ENCODE assay signal across 17 cellular contexts in the genomic region with DNA sequence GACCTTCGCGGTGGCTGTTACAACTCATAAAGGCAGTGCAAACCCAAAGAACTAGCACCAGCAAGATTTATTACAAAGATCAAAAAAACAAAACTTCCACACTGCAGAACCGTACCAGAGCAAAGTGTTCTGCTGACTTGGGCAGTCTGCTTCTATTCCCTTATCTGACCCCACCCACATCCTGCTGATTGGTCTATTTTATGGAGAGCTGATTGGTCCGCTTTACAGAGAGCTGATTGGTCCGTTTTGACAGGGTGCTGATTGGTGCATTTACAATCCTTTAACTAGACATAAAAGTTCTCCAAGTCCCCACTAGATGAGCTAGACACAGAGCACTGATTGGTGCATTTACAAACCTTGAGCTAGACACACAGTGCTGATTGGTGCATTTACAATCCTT. TPM values are rescaled to one million over a fixed set of nuclear protein-coding genes. Genes with fewer than 3 reads are reported as not detected.
A peak's percentile ranks its signal among the peaks of the same experiment; 100 is the strongest.
DNase-seq lines count a peak whose midpoint lies in the region; ATAC-seq, FAIRE-seq and TF ChIP-seq lines count a peak whose summit lies in the region.
"Not testable (repeated sequence)": the region's sequence is repeated elsewhere in the genome, so short reads cannot be mapped to it uniquely, and the experiment has no call there.
"Had no signal": no experiment of that assay in that cellular context is flagged by ENCODE, and none has a peak within 500 bp of the region (broad histone marks: within the 10 kb centered on the region; RNA-seq: fewer than 3 reads in every experiment).

No MANE protein-coding gene starts in this region.

- not testable (repeated sequence) for H3K9me1 ChIP-seq in K562 (ENCODE audit: control insufficient read depth, insufficient read depth, low read length)

- in situ Hi-C loops in K562 (cut with MboI): not testable (repeated sequence)

- H3K4me3 Mint-ChIP-seq in activated CD4-positive, alpha-beta T cell treated with anti-CD3 and anti-CD28 coated beads, Interleukin-2, amount 10 ng/mL, durations not matched to agents 24 days and 14 days: not testable (repeated sequence)

- not testable (repeated sequence) for H3K9ac ChIP-seq in K562 (ENCODE audit: insufficient read depth in 1 of 2, low read depth in 2 of 2, low read length in 2 of 2)

- TF ChIP-seq RAD21 in K562 (CRISPR knock-in tag; conservative IDR thresholded peaks at IDR 0.05 in 1 of 2, IDR thresholded peaks at IDR 0.05 in 1 of 2): not testable (repeated sequence)

- not testable (repeated sequence) for H3K4me3 ChIP-seq in K562, testis

- not testable (repeated sequence) for H3K36me3 ChIP-seq in K562 (ENCODE audit: control insufficient read depth, insufficient read depth, low read length); testis (ENCODE audit: low read depth, missing control alignments)

- H3K4me2 ChIP-seq in K562 (ENCODE audit: insufficient read depth, low read length): not testable (repeated sequence)

- not testable (repeated sequence) for H2AFZ ChIP-seq in K562 (ENCODE audit: low read depth, low read length)

- POLR2A ChIA-PET in K562 (lab: Yijun Ruan, JAX): interaction anchor here (0.9 kb wide), 1 partner anchor 16 kb away, joined by 4 read pairs; no protein-coding TSS in a partner anchor

- H3K4me1 ChIP-seq in K562 (replicated peaks in 1 of 2; ENCODE audit: control insufficient read depth in 2 of 2, insufficient read depth in 2 of 2, low read length in 2 of 2); testis: not testable (repeated sequence)

- H3K27me3 ChIP-seq in K562 (ENCODE audit: control insufficient read depth in 2 of 2, insufficient read depth in 2 of 2, low read length in 2 of 2); testis: not testable (repeated sequence)

- 3% methylated on average over 5 of the region's 5 CpGs for WGBS in K562 (ENCODE audit: insufficient coverage, low coverage, missing lambda C conversion rate)
- WGBS in testis, 2 donors: 57 to 69% methylated on average over 5 of the region's 5 CpGs

- not testable (repeated sequence) for H3K9me3 ChIP-seq in K562 (replicated peaks; ENCODE audit: control insufficient read depth, insufficient read depth, low read depth, low read length); testis

- peak; percentile 17 for DNase-seq in HT1080 (ENCODE audit: low read depth)
- DNase-seq in NAMALWA (ENCODE audit: low spot score): peak; percentile 17
- peak; percentile 25 for DNase-seq in activated CD4-positive, alpha-beta T cell treated with anti-CD3 and anti-CD28 coated beads, Interleukin-2, amount 10 ng/mL, durations not matched to agents 24 days and 14 days
- peak in 1 of 4 experiments; percentile 7 for DNase-seq in K562 (ENCODE audit: extremely low read depth in 1 of 4, low spot score in 3 of 4)
- DNase-seq in erythroblast (lab: John Stamatoyannopoulos, UW): peak; percentile 6 to 9
- peak; percentile 58 for DNase-seq in testis

- not testable (repeated sequence) for H3K27ac ChIP-seq in K562 (ENCODE audit: extremely low read depth, low read depth, low read length); testis

- not testable (repeated sequence) for H3K79me2 ChIP-seq in K562 (ENCODE audit: control insufficient read depth, insufficient read depth, low read length)

- not testable (repeated sequence) for H3K36me3 Mint-ChIP-seq in activated CD4-positive, alpha-beta T cell treated with anti-CD3 and anti-CD28 coated beads, Interleukin-2, amount 10 ng/mL, durations not matched to agents 24 days and 14 days (ENCODE audit: low read depth)

- BruUV-seq in K562 (replicated peaks; lab: Mats Ljungman, UMichigan): not testable (repeated sequence)

- not testable (repeated sequence) for H3K27me3 Mint-ChIP-seq in activated CD4-positive, alpha-beta T cell treated with anti-CD3 and anti-CD28 coated beads, Interleukin-2, amount 10 ng/mL, durations not matched to agents 24 days and 14 days

- not testable (repeated sequence) for H3K4me1 Mint-ChIP-seq in activated CD4-positive, alpha-beta T cell treated with anti-CD3 and anti-CD28 coated beads, Interleukin-2, amount 10 ng/mL, durations not matched to agents 24 days and 14 days

- not testable (repeated sequence) for H3K9me3 Mint-ChIP-seq in activated CD4-positive, alpha-beta T cell treated with anti-CD3 and anti-CD28 coated beads, Interleukin-2, amount 10 ng/mL, durations not matched to agents 24 days and 14 days

- not testable (repeated sequence) for H4K20me1 ChIP-seq in K562 (replicated peaks; ENCODE audit: control insufficient read depth, insufficient read depth, low read length)

- CTCF ChIA-PET in K562 (lab: Yijun Ruan, JAX; ENCODE audit: low intra/inter-chr PET ratio): interaction anchor here (1.1 kb wide), 1 partner anchor 15 kb away, joined by 3 read pairs; no protein-coding TSS in a partner anchor

- TF ChIP-seq EP300 in K562 (IDR thresholded peaks at IDR 0.05; ENCODE audit: low read length): not testable (repeated sequence)

- ATAC-seq in K562: not testable (repeated sequence)

- intact Hi-C loops in activated CD4-positive, alpha-beta T cell treated with anti-CD3 and anti-CD28 coated beads, Interleukin-2, amount 10 ng/mL, durations not matched to agents 24 days and 14 days (cut with micrococcal nuclease); K562 (cut with micrococcal nuclease); testis (cut with DNase I; ENCODE audit: low total_unique reads): not testable (repeated sequence)

- TF ChIP-seq CTCF in K562 (IDR thresholded peaks at IDR 0.05 in 2 of 3, conservative IDR thresholded peaks at IDR 0.05 in 1 of 3; ENCODE audit: insufficient read depth in 2 of 3, low read depth in 1 of 3, low read length in 3 of 3); testis (IDR thresholded peaks at IDR 0.05): not testable (repeated sequence)

- TF ChIP-seq POLR2A in K562 (conservative IDR thresholded peaks at IDR 0.05); erythroblast (IDR thresholded peaks at IDR 0.05; ENCODE audit: low read length); testis (IDR thresholded peaks at IDR 0.05): not testable (repeated sequence)

- not testable (repeated sequence) for FAIRE-seq in K562 (lab: Jason Lieb, UNC)

- not testable (repeated sequence) for H3K27ac Mint-ChIP-seq in activated CD4-positive, alpha-beta T cell treated with anti-CD3 and anti-CD28 coated beads, Interleukin-2, amount 10 ng/mL, durations not matched to agents 24 days and 14 days

TF ChIP-seq in K562, 482 proteins besides CTCF, POLR2A, EP300 and RAD21:
- TF ChIP-seq RBM25 (IDR thresholded peaks at IDR 0.05; ENCODE audit: low read depth, low read length, severe bottlenecking) (peak; percentile 26), FOS (IDR thresholded peaks at IDR 0.05; ENCODE audit: extremely low read depth, insufficient read length) (peak; percentile 17), NFYB (IDR thresholded peaks at IDR 0.05; ENCODE audit: extremely low read depth, insufficient read length) (peak; percentile 77)
TF ChIP-seq in K562: peak in this region for 3; not testable (repeated sequence) for 479.

RNA-seq across cellular contexts. Expression of a gene that starts 31.2 kb away (rescaled TPM):
- total RNA-seq in HT1080 (2014; rRNA removed; shearing (Covaris generic)): 0.10 and 0.48 TPM in 2 replicates
- 0.15 and 0.16 TPM in 2 replicates for polyA plus RNA-seq in HT1080 (2015; cell fraction: cytosol; rRNA removed)
- 0.14 and 0.17 TPM in 2 replicates for polyA plus RNA-seq in HT1080 (2015; cell fraction: nucleus; rRNA removed)
- total RNA-seq in activated CD4-positive, alpha-beta T cell treated with anti-CD3 and anti-CD28 coated beads, Interleukin-2, amount 10 ng/mL, durations not matched to agents 24 days and 14 days: not detected in 2 replicates
- total RNA-seq in K562 (2011; cell fraction: chromatin; rRNA removed; ENCODE audit: low replicate concordance): not detected in 2 replicates
- total RNA-seq in K562 (2011; cell fraction: nucleolus; rRNA removed): not detected in 2 replicates
- 0.46 TPM in 1 of 2 replicates, not detected in the other for total RNA-seq in K562 (2011; cell fraction: nucleoplasm; rRNA removed)
- total RNA-seq in K562 (2014; rRNA removed): 0.04 TPM in 1 of 2 replicates, not detected in the other
- not detected in 2 replicates for total RNA-seq in K562 (2014; rRNA removed; fragmentation: Illumina TruSeq; extraction: Trizol)
- not detected in 2 replicates for total RNA-seq in K562 (2015; rRNA removed; fragmentation: Illumina TruSeq; extraction: Trizol)
- total RNA-seq in K562 (2021): 0.07 TPM in 1 of 2 replicates, not detected in the other
- not detected in 2 replicates for polyA plus RNA-seq in K562 (2011; rRNA removed)
- polyA plus RNA-seq in K562 (2011; cell fraction: cytosol; rRNA removed): 0.01 and 0.03 TPM in 2 replicates
- 0.09 TPM in 1 of 2 replicates, not detected in the other for polyA plus RNA-seq in K562 (2011; cell fraction: nucleus; rRNA removed)
- polyA plus RNA-seq in K562 (2012): 0.04 TPM in 1 of 2 replicates, not detected in the other
- polyA plus RNA-seq in K562 (2014; fragmentation: Illumina TruSeq; extraction: Trizol): 0.12 TPM in 1 of 2 replicates, not detected in the other
- under 1 TPM in 1 of 2 experiments, not detected in 1; 0.03 TPM for polyA plus RNA-seq in K562 (2014; fragmentation: Nextera tagmentation; extraction: Ambion mirVana)
- not detected in 2 replicates for polyA plus RNA-seq in K562 (2014; rRNA removed)
- not detected in 2 replicates for polyA minus RNA-seq in K562 (2011; rRNA and poly(A)+ RNA removed)
- not detected in 2 replicates for polyA minus RNA-seq in K562 (2011; cell fraction: cytosol; rRNA and poly(A)+ RNA removed)
- under 0.01 TPM in 1 of 2 replicates, not detected in the other for polyA minus RNA-seq in K562 (2011; cell fraction: nucleus; rRNA and poly(A)+ RNA removed)
- 1 to 10 TPM; 4.8 to 5.8 TPM for total RNA-seq in testis
- polyA plus RNA-seq in testis (ENCODE audit: insufficient read depth, low read depth, low replicate concordance): 2.4 TPM
- total RNA-seq: A172; A673; CD4-positive, alpha-beta memory T cell; CD4-positive, alpha-beta T cell; CD4-positive, CD25-positive, alpha-beta regulatory T cell; CD8-positive, alpha-beta memory T cell; CD8-positive, alpha-beta T cell; Daoy had no signal
- polyA plus RNA-seq: A549; AG04450; CD14-positive monocyte; CD4-positive, alpha-beta memory T cell; CD4-positive, CD25-positive, alpha-beta regulatory T cell; CD8-positive, alpha-beta memory T cell had no signal
